8 cellular contexts compared by ENCODE assay signal in the genomic region with DNA sequence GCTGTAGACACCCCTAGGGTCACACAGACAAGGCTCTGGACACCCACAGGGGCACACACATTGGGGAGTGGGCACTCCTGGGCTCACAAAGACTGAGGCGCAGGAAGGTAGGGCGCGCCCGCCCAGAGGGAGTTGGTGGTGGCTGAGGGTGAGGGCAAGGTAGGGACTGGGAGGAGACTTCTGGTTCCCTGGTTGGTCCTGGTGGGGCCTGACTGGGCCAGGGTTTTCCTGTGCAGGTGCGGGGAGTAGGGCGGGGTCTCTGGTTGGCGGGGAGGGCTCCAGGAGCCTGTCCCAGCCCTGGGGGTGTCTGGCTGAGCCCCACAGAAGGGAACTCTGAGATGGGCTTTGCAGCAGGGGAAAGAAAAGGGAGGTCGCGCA. TPM values are rescaled to one million over a fixed set of nuclear protein-coding genes. Genes with fewer than 3 reads are reported as not detected.
A peak's percentile ranks its signal among the peaks of the same experiment; 100 is the strongest.
DNase-seq lines count a peak whose midpoint lies in the region; ATAC-seq and TF ChIP-seq lines count a peak whose summit lies in the region.

No MANE protein-coding gene starts in this region.

- H3K27me3 ChIP-seq in esophagus squamous epithelium: no peaks in the 10 kb centered on the region

- H3K4me1 Mint-ChIP-seq in osteocyte (ENCODE audit: unreplicated experiment): peaks cover 11% of the 10 kb centered on the region

- peak; percentile 16 for ATAC-seq in HG02870 (IDR thresholded peaks at IDR 0.05; ENCODE audit: unreplicated experiment)
- ATAC-seq in GM18520 (IDR thresholded peaks at IDR 0.05; ENCODE audit: unreplicated experiment): no peak

- intact Hi-C loops in esophagus squamous epithelium (cut with DNase I): no loop called here

- H3K36me3 ChIP-seq in esophagus squamous epithelium: no peaks in the 10 kb centered on the region

- H3K27me3 Mint-ChIP-seq in osteocyte (ENCODE audit: unreplicated experiment): no peaks in the 10 kb centered on the region

- peak overlapping the region; percentile 50 for H3K27ac Mint-ChIP-seq in osteocyte (ENCODE audit: unreplicated experiment)

- H3K9me3 ChIP-seq in esophagus squamous epithelium: no peaks in the 10 kb centered on the region

- DNase-seq in esophagus squamous epithelium (lab: John Stamatoyannopoulos, UW) (no peak), osteocyte (ENCODE audit: extremely low spot score, unreplicated experiment) (no peak), midbrain (lab: John Stamatoyannopoulos, UW) (no peak), NCI-H187 treated with DMSO at 0.1 percent for 48 hours (lab: John Stamatoyannopoulos, UW) (no peak)

- peak overlapping the region; percentile 68 to 82 (median 72) for H3K4me3 ChIP-seq in esophagus squamous epithelium

- H3K4me1 ChIP-seq in esophagus squamous epithelium: peaks cover 0 to 18% (median 0%) of the 10 kb centered on the region in 3 donors

- TF ChIP-seq POLR2A in GM18526 (IDR thresholded peaks at IDR 0.05; ENCODE audit: extremely low read depth, insufficient read length) (peak; percentile 6), esophagus squamous epithelium (IDR thresholded peaks at IDR 0.05) (no peak)

- TF ChIP-seq CTCF in VCaP (conservative IDR thresholded peaks at IDR 0.05) (no peak), esophagus squamous epithelium (IDR thresholded peaks at IDR 0.05) (no peak), osteocyte (IDR thresholded peaks at IDR 0.05) (no peak)

- no peaks in the 10 kb centered on the region for H3K36me3 Mint-ChIP-seq in osteocyte (ENCODE audit: unreplicated experiment)

- H3K9me3 Mint-ChIP-seq in osteocyte (ENCODE audit: unreplicated experiment): peaks cover 3% of the 10 kb centered on the region

- 25 to 61% methylated on average over 2 to 5 of the region's 9 CpGs for WGBS in esophagus squamous epithelium, 2 donors

- peak overlapping the region; percentile 67 for H3K27ac ChIP-seq in VCaP
- peak overlapping the region; percentile 86 to 92 (median 90) for H3K27ac ChIP-seq in esophagus squamous epithelium

- H3K4me3 Mint-ChIP-seq in osteocyte (ENCODE audit: unreplicated experiment): peak overlapping the region; percentile 85

RNA-seq across cellular contexts. Expression of a gene that starts 6.7 kb away (rescaled TPM):
- total RNA-seq in esophagus squamous epithelium: 1 to 10 TPM; 1.2 to 7.1 (median 3.7) TPM
- 0.19 and 0.39 TPM in 2 replicates for total RNA-seq in osteocyte

RNA-seq across cellular contexts. Expression of a gene that starts 19.7 kb away (rescaled TPM):
- 10 to 100 TPM in 1 of 4 donors, 1 to 10 TPM in 3; 4.6 to 12.1 (median 8.2) TPM for total RNA-seq in esophagus squamous epithelium
- total RNA-seq in osteocyte: 4.5 and 5.1 TPM in 2 replicates
